Comparison of ENCODE assay signal across 19 cellular contexts in the genomic region with DNA sequence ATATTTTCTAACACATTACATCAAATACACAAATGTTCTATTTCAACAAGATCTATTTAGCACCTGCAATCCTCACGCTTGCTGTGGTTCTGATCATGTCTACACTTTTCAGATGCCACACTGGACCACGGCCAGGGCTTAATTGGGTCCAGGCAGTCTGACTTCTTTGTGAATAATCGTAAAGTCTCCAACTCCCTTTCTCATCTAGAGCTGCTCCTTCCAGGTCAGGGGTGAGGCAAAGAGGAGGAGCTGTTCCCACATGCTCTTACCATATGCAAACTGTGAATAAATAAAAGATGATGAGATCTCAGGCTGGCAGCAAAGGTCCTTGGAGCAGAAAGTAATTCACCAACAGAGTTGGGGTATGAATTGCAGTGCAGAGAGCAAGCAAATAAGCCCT.
"Had no signal": no experiment of that assay in that cellular context is flagged by ENCODE, and none has a peak within 500 bp of the region (broad histone marks: within the 10 kb centered on the region; RNA-seq: fewer than 3 reads in every experiment).

No MANE protein-coding gene starts in this region.

- H3K9ac ChIP-seq: KMS-11, SK-N-SH had no signal

- H3K27ac ChIP-seq: HL-60, KMS-11, RWPE1 had no signal

- DNase-seq: Kasumi-1, NCI-H1092, NCI-H1436, NCI-H187, NCI-H2029, NCI-H2081 treated with DMSO at 0.1 percent for 48 hours, NCI-H2171, NCI-H226, NCI-H446, NCI-H510A treated with DMSO at 0.1 percent for 48 hours, NCI-H69, NCI-H774, SHP77, SK-N-SH, SW 1271 had no signal

- H3K4me3 ChIP-seq: K562 had no signal

- H3K9me3 ChIP-seq: SK-N-SH had no signal

- ATAC-seq: K562 had no signal
